ENCODE assay signal across 19 cellular contexts in genomic region chr6:110105296-110105695, GRCh38.
A peak's percentile ranks its signal among the peaks of the same experiment; 100 is the strongest.
DNase-seq lines count a peak whose midpoint lies in the region; ATAC-seq and TF ChIP-seq lines count a peak whose summit lies in the region.
"Had no signal": no experiment of that assay in that cellular context is flagged by ENCODE, and none has a peak within 500 bp of the region (broad histone marks: within the 10 kb centered on the region; RNA-seq: fewer than 3 reads in every experiment).

No MANE protein-coding gene starts in this region.

- H3K36me3 Mint-ChIP-seq in endodermal cell (ENCODE audit: low read depth) = peaks cover 29% of the 10 kb centered on the region
- H3K36me3 Mint-ChIP-seq: CD4-positive, CD25-positive, alpha-beta regulatory T cell; CD8-positive, alpha-beta T cell had no signal

- 83 to 97% methylated on average over 1 to 4 of the region's 4 CpGs for WGBS in endodermal cell (ENCODE audit: insufficient coverage in 1 of 2, insufficient read length in 1 of 2), 2 experiments

- no peak overlapping the region for H3K9ac ChIP-seq in endodermal cell (ENCODE audit: extremely low read depth, low read length, poor library complexity, severe bottlenecking)
- H3K9ac ChIP-seq: BLaER1 had no signal

- no peak for TF ChIP-seq CTCF in endodermal cell (conservative IDR thresholded peaks at IDR 0.05)

- in situ Hi-C loops in G401 (cut with HindIII; ENCODE audit: low sequenced_read_pairs) = no loop called here

- peaks cover 9% of the 10 kb centered on the region for H3K4me1 ChIP-seq in endodermal cell (ENCODE audit: control insufficient read depth, insufficient read depth, low read length)
- H3K4me1 ChIP-seq: Caco-2 had no signal

- no peak overlapping the region for H3K27ac ChIP-seq in endodermal cell (ENCODE audit: low read depth, low read length)
- H3K27ac ChIP-seq: 22Rv1, BLaER1, C4-2B had no signal

- H3K4me3 Mint-ChIP-seq in endodermal cell = no peak overlapping the region
- H3K4me3 Mint-ChIP-seq: B cell; CD4-positive, CD25-positive, alpha-beta regulatory T cell; CD8-positive, alpha-beta T cell had no signal

- H3K4me1 Mint-ChIP-seq in endodermal cell = peaks cover 27% of the 10 kb centered on the region
- H3K4me1 Mint-ChIP-seq: CD4-positive, CD25-positive, alpha-beta regulatory T cell had no signal

- H3K27me3 Mint-ChIP-seq in endodermal cell (ENCODE audit: insufficient read depth) = no peaks in the 10 kb centered on the region
- H3K27me3 Mint-ChIP-seq: B cell had no signal

- peaks cover 41% of the 10 kb centered on the region for H3K36me3 ChIP-seq in endodermal cell (ENCODE audit: control insufficient read depth, insufficient read depth, low read length)

- no peaks in the 10 kb centered on the region for H3K9me3 Mint-ChIP-seq in endodermal cell
- H3K9me3 Mint-ChIP-seq: CD4-positive, CD25-positive, alpha-beta regulatory T cell; CD8-positive, alpha-beta T cell had no signal

- H3K27me3 ChIP-seq in endodermal cell (ENCODE audit: control insufficient read depth, insufficient read depth, low read length, poor library complexity, severe bottlenecking) = no peaks in the 10 kb centered on the region
- H3K27me3 ChIP-seq: BLaER1 had no signal

- no peak overlapping the region for H3K27ac Mint-ChIP-seq in endodermal cell
- H3K27ac Mint-ChIP-seq: B cell; CD4-positive, CD25-positive, alpha-beta regulatory T cell; CD8-positive, alpha-beta T cell had no signal

- H3K4me3 ChIP-seq in endodermal cell (ENCODE audit: low read length) = peak overlapping the region; percentile 33
- H3K4me3 ChIP-seq: BLaER1 had no signal

- DNase-seq in G401 (ENCODE audit: low spot score) (peak; percentile 81), cerebellar cortex (ENCODE audit: low spot score) (peak; percentile 74), endodermal cell (no peak), NCI-H1105 treated with DMSO at 0.1 percent for 48 hours (lab: John Stamatoyannopoulos, UW) (no peak), DMS79 treated with DMSO at 0.1 percent for 48 hours (lab: John Stamatoyannopoulos, UW) (no peak)
- DNase-seq: Caco-2; CD4-positive, CD25-positive, alpha-beta regulatory T cell; CD8-positive, alpha-beta T cell; DMS153; EL; GF-D8; GOT3; H7; HCEC 1CT had no signal

- ATAC-seq in GM21576 (IDR thresholded peaks at IDR 0.05; ENCODE audit: unreplicated experiment) = no peak
- ATAC-seq: CD8-positive, alpha-beta T cell had no signal

- H3K9me3 ChIP-seq in endodermal cell (ENCODE audit: control insufficient read depth, low read length) = no peaks in the 10 kb centered on the region
- H3K9me3 ChIP-seq: BLaER1, Caco-2 had no signal

Comparison
In these comparisons a context has a peak if more than half of its experiments do, and no peak if none do; other contexts are left out.
1. DNase-seq: peak in G401 (single experiment) and cerebellar cortex (single experiment); none in endodermal cell (single experiment), NCI-H1105 treated with DMSO at 0.1 percent for 48 hours (single experiment) and DMS79 treated with DMSO at 0.1 percent for 48 hours (single experiment).